17 cellular contexts compared by ENCODE assay signal in genomic region chr18:11498821-11499220, GRCh38.
"Had no signal": no experiment of that assay in that cellular context is flagged by ENCODE, and none has a peak within 500 bp of the region (broad histone marks: within the 10 kb centered on the region; RNA-seq: fewer than 3 reads in every experiment).

No MANE protein-coding gene starts in this region.

- H3K4me3 ChIP-seq: skin epidermis, thyroid gland had no signal

- DNase-seq: activated CD4-positive, alpha-beta T cell treated with anti-CD3 and anti-CD28 coated beads, Interleukin-2, amount 10 ng/mL, durations not matched to agents 24 days and 14 days; activated CD4-positive, CD25-positive, alpha-beta regulatory T cell; activated CD8-positive, alpha-beta memory T cell treated with anti-CD3 and anti-CD28 coated beads, Interleukin-2, amount 50 U/mL, for 4 hours; activated CD8-positive, alpha-beta T cell treated with anti-CD3 and anti-CD28 coated beads, Interleukin-2, amount 10 ng/mL, durations not matched to agents 7 days and 5 days; activated effector memory CD4-positive, alpha-beta T cell treated with anti-CD3 and anti-CD28 coated beads, Interleukin-2, amount 50 U/mL, for 16 hours; activated T-cell treated with anti-CD3 and anti-CD28 coated beads, Interleukin-2, amount 50 U/mL, for 48 hours; effector CD8-positive, alpha-beta T cell; hypothalamus; mesenchymal stem cell; natural killer cell; posterior cingulate gyrus; retina; stimulated activated CD4-positive, alpha-beta T cell treated with anti-CD3 and anti-CD28 coated beads, Interleukin-15, amount 100 ng/mL, for 24 hours; stimulated activated CD4-positive, alpha-beta T cell treated with anti-CD3 and anti-CD28 coated beads, Interleukin-4, amount 100 ng/mL, for 1 hour; stimulated activated naive B cell treated with anti-CD40 and anti-IgM and Interleukin-4, amounts not matched to agents 10 μg/mL and 1 μg/mL and 100 μg/mL, for 72 hours; thyroid gland had no signal
